1 cellular context compared by ENCODE assay signal in genomic region chr10:48806282-48806681, GRCh38.
TF ChIP-seq lines count a peak whose summit lies in the region.

No MANE protein-coding gene starts in this region.

TF ChIP-seq in GM23338, 12 proteins besides CTCF, POLR2A, EP300 and RAD21 (continued from another document):
- TF ChIP-seq ZNF462 (CRISPR knock-in tag; IDR thresholded peaks at IDR 0.05) (no peak), ETS1 (IDR thresholded peaks at IDR 0.05) (no peak), CREB1 (CRISPR knock-in tag; IDR thresholded peaks at IDR 0.05; ENCODE audit: low read depth) (no peak), ZNF331 (CRISPR knock-in tag; IDR thresholded peaks at IDR 0.05; ENCODE audit: low read depth) (no peak), NANOG (IDR thresholded peaks at IDR 0.05; ENCODE audit: borderline replicate concordance) (no peak), JUNB (IDR thresholded peaks at IDR 0.05; ENCODE audit: unreplicated experiment) (no peak), EZH2phosphoT487 (IDR thresholded peaks at IDR 0.05; ENCODE audit: unreplicated experiment) (no peak)
